10 cellular contexts compared by ENCODE assay signal in the genomic region with DNA sequence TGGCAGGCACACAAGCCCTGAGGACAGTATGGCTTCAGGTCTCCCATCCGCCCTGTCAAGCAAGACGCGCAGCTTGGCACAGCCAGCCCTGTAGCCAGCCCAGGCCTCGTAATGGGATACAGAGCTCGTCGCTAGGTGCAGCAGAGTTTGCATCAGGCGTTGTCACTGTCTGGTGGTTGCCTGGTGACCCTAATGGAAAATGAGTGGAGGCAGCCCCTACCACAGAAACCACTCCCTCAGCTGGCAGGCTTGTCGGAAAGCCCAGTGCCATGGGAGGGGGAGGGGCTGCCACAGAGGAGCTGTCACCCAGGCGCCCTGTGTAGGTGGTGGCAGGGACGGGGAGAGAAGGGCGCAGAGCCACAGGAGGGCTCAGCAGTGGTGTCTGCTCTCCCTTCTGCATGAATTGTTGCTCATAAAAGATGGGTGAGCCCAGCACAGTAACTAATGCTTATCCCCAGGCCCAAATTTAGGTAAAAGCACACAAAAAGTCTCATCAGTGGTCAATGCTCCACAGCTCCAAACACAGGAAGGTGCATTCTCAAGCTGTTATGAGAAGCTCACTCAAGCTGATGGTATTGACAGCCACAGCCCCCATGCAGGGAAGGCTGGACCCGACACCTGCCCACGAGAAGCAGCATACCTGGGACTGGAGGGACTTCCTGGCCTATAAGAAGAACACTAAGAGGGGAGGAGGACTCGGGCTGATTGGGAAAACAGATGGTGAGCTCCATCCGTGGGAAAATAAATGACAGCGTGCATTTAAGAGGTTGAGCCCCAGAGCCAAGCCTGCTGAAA.
DNase-seq lines count a peak whose midpoint lies in the region; ATAC-seq, FAIRE-seq and TF ChIP-seq lines count a peak whose summit lies in the region.
"Had no signal": no experiment of that assay in that cellular context is flagged by ENCODE, and none has a peak within 500 bp of the region (broad histone marks: within the 10 kb centered on the region; RNA-seq: fewer than 3 reads in every experiment).

No MANE protein-coding gene starts in this region.

- no peak for FAIRE-seq in H54 (lab: Jason Lieb, UNC)
- FAIRE-seq: A549, K562 had no signal

- ATAC-seq in HG03571 (IDR thresholded peaks at IDR 0.05; ENCODE audit: unreplicated experiment), result no peak
- ATAC-seq: A549, K562 had no signal

- no peak overlapping the region for H3K4me3 ChIP-seq in left ventricle myocardium inferior
- H3K4me3 ChIP-seq: A549, K562 had no signal

- no peak for TF ChIP-seq CTCF in left ventricle myocardium inferior (IDR thresholded peaks at IDR 0.05; ENCODE audit: borderline replicate concordance)

- DNase-seq in NCI-H82 (lab: John Stamatoyannopoulos, UW) (peak; percentile 18), NCI-H82 treated with DMSO at 0.1 percent for 48 hours (lab: John Stamatoyannopoulos, UW; ENCODE audit: unreplicated experiment) (no peak), left ventricle myocardium inferior (peak; percentile 47), H54 (ENCODE audit: insufficient read length, low spot score) (no peak), amygdala (lab: John Stamatoyannopoulos, UW) (no peak)
- peak; percentile 87 to 93 for DNase-seq in activated CD4-positive, alpha-beta T cell treated with anti-CD3 and anti-CD28 coated beads, Interleukin-2, amount 50 U/mL, for 4 hours
- peak; percentile 90 to 92 for DNase-seq in stimulated activated CD8-positive, alpha-beta memory T cell treated with anti-CD3 and anti-CD28 coated beads, Interleukin-15, amount 100 ng/mL, for 48 hours (ENCODE audit: low read depth in 2 of 2)

- intact Hi-C loops in left ventricle myocardium inferior (cut with micrococcal nuclease), result no loop called here

- H3K9me3 ChIP-seq in left ventricle myocardium inferior (replicated peaks), result no peaks in the 10 kb centered on the region
- H3K9me3 ChIP-seq: A549 had no signal

- H3K4me1 ChIP-seq in left ventricle myocardium inferior, result peaks cover 43% of the 10 kb centered on the region
- H3K4me1 ChIP-seq: A549 had no signal

- H3K27ac ChIP-seq in left ventricle myocardium inferior (replicated peaks), result peak overlapping the region; percentile 83
- H3K27ac ChIP-seq: A549 had no signal

- H3K36me3 ChIP-seq in left ventricle myocardium inferior, result no peaks in the 10 kb centered on the region

- no peak for TF ChIP-seq POLR2A in H54 (IDR thresholded peaks at IDR 0.05; ENCODE audit: low read depth, low read length)

- H3K27me3 ChIP-seq in left ventricle myocardium inferior (ENCODE audit: low read depth), result no peaks in the 10 kb centered on the region

Comparison
In these comparisons a context has a peak if more than half of its experiments do, and no peak if none do; other contexts are left out.
1. DNase-seq: peak in NCI-H82 (single experiment), activated CD4-positive, alpha-beta T cell treated with anti-CD3 and anti-CD28 coated beads, Interleukin-2, amount 50 U/mL, for 4 hours (2 of 2), left ventricle myocardium inferior (single experiment) and stimulated activated CD8-positive, alpha-beta memory T cell treated with anti-CD3 and anti-CD28 coated beads, Interleukin-15, amount 100 ng/mL, for 48 hours (2 of 2); none in NCI-H82 treated with DMSO at 0.1 percent for 48 hours (single experiment), H54 (single experiment) and amygdala (0 of 56).